Comparison of ENCODE assay signal across 22 cellular contexts in the genomic region with DNA sequence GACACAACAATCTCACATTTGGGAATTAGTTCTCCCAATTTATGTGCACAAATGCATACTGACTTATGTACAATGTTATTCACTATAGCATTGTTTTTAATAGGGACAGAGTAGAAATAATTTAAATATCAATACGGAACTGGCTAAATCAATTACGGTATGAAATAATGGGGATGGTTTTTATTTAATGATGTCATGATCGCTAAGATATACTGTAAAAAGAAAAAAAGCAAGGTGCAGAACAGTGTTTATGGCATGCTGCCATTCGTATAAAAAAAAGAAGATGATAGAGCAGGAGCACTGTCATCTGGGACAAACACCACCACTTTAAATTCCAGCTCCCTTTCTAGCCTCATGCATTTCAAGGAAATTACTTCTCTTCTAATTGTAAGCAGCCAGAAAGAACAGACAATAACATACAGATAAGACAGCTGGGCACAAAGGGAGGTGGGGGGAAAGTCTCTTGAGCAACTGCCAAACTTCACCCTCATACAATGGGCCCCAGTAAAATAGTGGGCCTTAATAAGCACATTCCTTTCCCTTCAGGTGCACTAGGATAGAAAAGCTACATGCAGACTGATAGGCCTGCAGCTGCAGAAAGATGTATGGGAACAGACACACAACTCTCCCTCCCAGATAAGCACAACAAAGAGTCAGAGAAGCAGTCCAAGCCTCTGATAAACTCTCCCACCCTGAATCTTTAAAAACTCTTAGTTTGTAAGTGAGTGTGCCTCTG. TPM values are rescaled to one million over a fixed set of nuclear protein-coding genes. Genes with fewer than 3 reads are reported as not detected.
DNase-seq lines count a peak whose midpoint lies in the region; ATAC-seq and TF ChIP-seq lines count a peak whose summit lies in the region.
"Had no signal": no experiment of that assay in that cellular context is flagged by ENCODE, and none has a peak within 500 bp of the region (broad histone marks: within the 10 kb centered on the region; RNA-seq: fewer than 3 reads in every experiment).

No MANE protein-coding gene starts in this region.

- no peak overlapping the region for H3K9ac ChIP-seq in SK-N-SH

- no peak overlapping the region for H2AFZ ChIP-seq in SK-N-SH (ENCODE audit: low read depth)

- H3K4me1 ChIP-seq in SK-N-SH (ENCODE audit: control insufficient read depth in 1 of 2, insufficient read depth in 2 of 2, low read depth in 1 of 2, low read length in 1 of 2) = peaks cover 2 to 4% of the 10 kb centered on the region in 2 experiments; a peak in 2 of 4 replicates
- H3K4me1 ChIP-seq: colonic mucosa had no signal

- H3F3A ChIP-seq in SK-N-SH (replicated peaks; ENCODE audit: insufficient read depth) = no peaks in the 10 kb centered on the region

- no peak for ATAC-seq in SK-N-SH treated with all-trans-retinoic acid at 6 μM for 48 hours
- ATAC-seq: activated CD4-positive, alpha-beta T cell treated with anti-CD3 and anti-CD28 coated beads for 36 hours; activated naive CD4-positive, alpha-beta T cell treated with anti-CD3 and anti-CD28 coated beads, Interleukin-2, amount 50 U/mL, for 72 hours; right cardiac atrium had no signal

- POLR2A ChIA-PET in SK-N-SH (lab: Yijun Ruan, JAX) = no interaction called here

- H3K27me3 ChIP-seq in SK-N-SH (ENCODE audit: insufficient read depth) = no peaks in the 10 kb centered on the region
- H3K27me3 ChIP-seq: colonic mucosa had no signal

- H3K79me2 ChIP-seq in SK-N-SH (ENCODE audit: insufficient read depth) = peaks cover 75% of the 10 kb centered on the region

- H4K20me1 ChIP-seq in SK-N-SH (ENCODE audit: insufficient read depth) = 0 out of 2 replicates have a peak, but pooled peaks cover 4% of the 10 kb centered on the region

- WGBS in SK-N-SH (ENCODE audit: low lambda C conversion rate) = 65% methylated on average over 4 of the region's 4 CpGs

- H3K4me2 ChIP-seq in SK-N-SH = no peak overlapping the region

- H3K9me2 ChIP-seq in SK-N-SH = no peaks in the 10 kb centered on the region

- H3K27ac ChIP-seq in SK-N-SH (ENCODE audit: low read depth in 2 of 2, low read length in 1 of 2) = no peak overlapping the region
- H3K27ac ChIP-seq: colonic mucosa, left ventricle myocardium inferior had no signal

- H3K36me3 ChIP-seq in SK-N-SH (replicated peaks in 1 of 2; ENCODE audit: control insufficient read depth in 1 of 2, insufficient read depth in 2 of 2, low read length in 1 of 2) = peaks cover 14 to 25% of the 10 kb centered on the region in 2 experiments
- H3K36me3 ChIP-seq: colonic mucosa had no signal

- TF ChIP-seq EP300 in SK-N-SH (IDR thresholded peaks at IDR 0.05; ENCODE audit: borderline replicate concordance in 1 of 2, low read depth in 1 of 2, low read length in 1 of 2) = no peak

- DNase-seq in SK-N-SH (no peak), astrocyte of the hippocampus (ENCODE audit: low read depth, low spot score) (peak; percentile 4), globus pallidus (ENCODE audit: low spot score) (peak; percentile 31), pons (ENCODE audit: low spot score) (peak; percentile 43), GDM1 (lab: John Stamatoyannopoulos, UW) (no peak), DMS79 treated with DMSO at 0.1 percent for 48 hours (lab: John Stamatoyannopoulos, UW) (no peak), SIG-M5 treated with dmso at 0.1 percent for 504 hours (lab: John Stamatoyannopoulos, UW; ENCODE audit: unreplicated experiment) (no peak)
- DNase-seq: activated CD4-positive, alpha-beta T cell treated with anti-CD3 and anti-CD28 coated beads for 36 hours; activated T-cell treated with anti-CD3 and anti-CD28 coated beads for 4 hours; colonic mucosa; Kasumi-1; left ventricle myocardium inferior; MV-4-11; naive B cell; NCI-H1694; NCI-H2227 treated with DMSO at 0.1 percent for 48 hours; NCI-H774; right cardiac atrium; stimulated activated CD4-positive, alpha-beta T cell treated with anti-CD3 and anti-CD28 coated beads, Interleukin-2, amount 100 ng/mL, for 48 hours; trophoblast cell had no signal

- TF ChIP-seq CTCF in SK-N-SH (IDR thresholded peaks at IDR 0.05) = no peak

- TF ChIP-seq RAD21 in SK-N-SH (IDR thresholded peaks at IDR 0.05; ENCODE audit: low read length) = no peak

- H3K4me3 ChIP-seq in SK-N-SH (ENCODE audit: low read depth in 2 of 2, low read length in 1 of 2) = no peak overlapping the region
- H3K4me3 ChIP-seq: colonic mucosa, left ventricle myocardium inferior had no signal

- H3K9me3 ChIP-seq in SK-N-SH = no peaks in the 10 kb centered on the region
- H3K9me3 ChIP-seq: colonic mucosa, left ventricle myocardium inferior had no signal

- CTCF ChIA-PET in SK-N-SH (lab: Yijun Ruan, JAX) = no interaction called here

TF ChIP-seq in SK-N-SH treated with all-trans-retinoic acid at 6 μM for 48 hours, 23 proteins besides CTCF, POLR2A, EP300 and RAD21:
- TF ChIP-seq ISL1 (CRISPR knock-in tag; IDR thresholded peaks at IDR 0.05) (0 out of 2 replicates have a peak, but pooled peaks have one; percentile 18), RARB (CRISPR knock-in tag; IDR thresholded peaks at IDR 0.05) (no peak)

TF ChIP-seq in SK-N-SH, 30 proteins besides CTCF, POLR2A, EP300 and RAD21:
- TF ChIP-seq JUND (IDR thresholded peaks at IDR 0.05) = no peak
- no peak for TF ChIP-seq GATA2 (CRISPR knock-in tag; IDR thresholded peaks at IDR 0.05)

RNA-seq across cellular contexts. Expression of gene SREK1IP1, which starts 8.4 kb away (rescaled TPM):
- 1.2 TPM in 2 replicates for polyA plus RNA-seq in SK-N-SH (2012; rRNA removed)
- polyA plus RNA-seq in SK-N-SH (2012; cell fraction: cytosol; rRNA removed) = 2.3 and 2.7 TPM in 2 replicates
- polyA plus RNA-seq in SK-N-SH (2012; cell fraction: nucleus; rRNA removed) = 1.4 TPM in 2 replicates

RNA-seq across cellular contexts. Expression of gene CWC27, which starts 8.6 kb away (rescaled TPM):
- 6.6 and 10.2 TPM in 2 replicates for polyA plus RNA-seq in SK-N-SH (2012; rRNA removed)
- 13.4 and 20.7 TPM in 2 replicates for polyA plus RNA-seq in SK-N-SH (2012; cell fraction: cytosol; rRNA removed)
- 1.2 and 4.5 TPM in 2 replicates for polyA plus RNA-seq in SK-N-SH (2012; cell fraction: nucleus; rRNA removed)

Comparison
In these comparisons a context has a peak if more than half of its experiments do, and no peak if none do; other contexts are left out.
1. DNase-seq: peak in astrocyte of the hippocampus (single experiment), globus pallidus (single experiment) and pons (single experiment); none in SK-N-SH (single experiment), GDM1 (single experiment), DMS79 treated with DMSO at 0.1 percent for 48 hours (single experiment) and SIG-M5 treated with dmso at 0.1 percent for 504 hours (single experiment).